8 cellular contexts compared by ENCODE assay signal in genomic region chr2:86200564-86200963, GRCh38. TPM values are rescaled to one million over a fixed set of nuclear protein-coding genes. Genes with fewer than 3 reads are reported as not detected.
DNase-seq lines count a peak whose midpoint lies in the region; TF ChIP-seq lines count a peak whose summit lies in the region.
"Not testable (repeated sequence)": the region's sequence is repeated elsewhere in the genome, so short reads cannot be mapped to it uniquely, and the experiment has no call there.

No MANE protein-coding gene starts in this region.

- not testable (repeated sequence) for H3F3A ChIP-seq in DOHH2 (ENCODE audit: control insufficient read depth, insufficient read depth)

- H3K36me3 ChIP-seq in DOHH2 (ENCODE audit: control insufficient read depth, low read length) (peaks cover 35% of the 10 kb centered on the region), Karpas-422 (ENCODE audit: insufficient read depth, low read length) (peaks cover 12% of the 10 kb centered on the region; the same call in 1 of the 2 replicates)
- H3K36me3 ChIP-seq in endodermal cell (ENCODE audit: control insufficient read depth, insufficient read depth, low read length); tibial artery: not testable (repeated sequence)

- H2AFZ ChIP-seq in Karpas-422 (ENCODE audit: low read length), result not testable (repeated sequence)

- H3K4me3 ChIP-seq in DOHH2 (ENCODE audit: low read length) (peak overlapping the region; percentile 92), Karpas-422 (ENCODE audit: low read length) (peak overlapping the region; percentile 93), WI38 (ENCODE audit: low read depth, low read length) (peak overlapping the region; percentile 92; the same call in 1 of the 2 replicates), endodermal cell (ENCODE audit: low read length) (peak overlapping the region; percentile 98), tibial artery (peak overlapping the region; percentile 62 to 64)

- H3K27me3 ChIP-seq in DOHH2 (ENCODE audit: control insufficient read depth, low read length); Karpas-422 (ENCODE audit: low read length); endodermal cell (ENCODE audit: control insufficient read depth, insufficient read depth, low read length, poor library complexity, severe bottlenecking); tibial artery: not testable (repeated sequence)

- intact Hi-C loops in tibial artery (cut with DNase I; ENCODE audit: low total_unique reads), result not testable (repeated sequence)

- not testable (repeated sequence) for DNase-seq in Karpas-422; activated naive CD8-positive, alpha-beta T cell treated with anti-CD3 and anti-CD28 coated beads for 36 hours; endodermal cell; immature natural killer cell; neural crest cell (ENCODE audit: low read depth, low spot score); tibial artery

- not testable (repeated sequence) for H3K9me3 Mint-ChIP-seq in activated naive CD8-positive, alpha-beta T cell treated with anti-CD3 and anti-CD28 coated beads for 36 hours; endodermal cell; immature natural killer cell; neural crest cell

- H3K9me3 ChIP-seq in DOHH2 (ENCODE audit: control insufficient read depth, insufficient read depth, low read length); Karpas-422 (ENCODE audit: low read length); endodermal cell (ENCODE audit: control insufficient read depth, low read length); tibial artery: not testable (repeated sequence)

- H3K27ac ChIP-seq in DOHH2 (ENCODE audit: low read depth, low read length); endodermal cell (ENCODE audit: low read depth, low read length); tibial artery: not testable (repeated sequence)
- H3K27ac ChIP-seq in Karpas-422 (ENCODE audit: low read length), result peak overlapping the region; percentile 48; the same call in 1 of the 2 replicates

- H3K9ac ChIP-seq in Karpas-422 (ENCODE audit: low read length), result peak overlapping the region; percentile 82
- H3K9ac ChIP-seq in endodermal cell (ENCODE audit: extremely low read depth, low read length, poor library complexity, severe bottlenecking), result not testable (repeated sequence)

- H3K4me1 Mint-ChIP-seq in activated naive CD8-positive, alpha-beta T cell treated with anti-CD3 and anti-CD28 coated beads for 36 hours, result peaks cover 41% of the 10 kb centered on the region
- H3K4me1 Mint-ChIP-seq in endodermal cell, result peaks cover 17% of the 10 kb centered on the region
- H3K4me1 Mint-ChIP-seq in immature natural killer cell, result peaks cover 40 to 57% of the 10 kb centered on the region in 2 donors
- peaks cover 41% of the 10 kb centered on the region for H3K4me1 Mint-ChIP-seq in neural crest cell

- not testable (repeated sequence) for H3K9me2 ChIP-seq in DOHH2 (replicated peaks; ENCODE audit: control insufficient read depth, low read length); Karpas-422 (replicated peaks; ENCODE audit: insufficient read depth, low read length)

- H3K79me2 ChIP-seq in DOHH2 (ENCODE audit: control insufficient read depth, low read length) (peaks cover 87% of the 10 kb centered on the region), Karpas-422 (ENCODE audit: low read length) (peaks cover 83% of the 10 kb centered on the region)

- not testable (repeated sequence) for TF ChIP-seq CTCF in DOHH2 (IDR thresholded peaks at IDR 0.05; ENCODE audit: low read depth, low read length, poor library complexity, severe bottlenecking); WI38 (IDR thresholded peaks at IDR 0.05; ENCODE audit: low read depth, low read length); endodermal cell (conservative IDR thresholded peaks at IDR 0.05); neural crest cell (conservative IDR thresholded peaks at IDR 0.05); tibial artery (IDR thresholded peaks at IDR 0.05)

- peaks cover 14% of the 10 kb centered on the region for H3K36me3 Mint-ChIP-seq in activated naive CD8-positive, alpha-beta T cell treated with anti-CD3 and anti-CD28 coated beads for 36 hours
- not testable (repeated sequence) for H3K36me3 Mint-ChIP-seq in endodermal cell (ENCODE audit: low read depth); immature natural killer cell; neural crest cell (ENCODE audit: low read depth)

- H3K4me2 ChIP-seq in DOHH2 (ENCODE audit: low read length) (peak overlapping the region; percentile 75), Karpas-422 (ENCODE audit: low read depth, low read length, poor library complexity, severe bottlenecking) (peak overlapping the region; percentile 86)

- peaks cover 55% of the 10 kb centered on the region for H3K4me1 ChIP-seq in DOHH2 (ENCODE audit: control insufficient read depth, low read length)
- H3K4me1 ChIP-seq in Karpas-422 (ENCODE audit: low read length), result peaks cover 44% of the 10 kb centered on the region
- H3K4me1 ChIP-seq in endodermal cell (ENCODE audit: control insufficient read depth, insufficient read depth, low read length), result not testable (repeated sequence)
- peaks cover 0 to 38% (median 16%) of the 10 kb centered on the region in 4 donors for H3K4me1 ChIP-seq in tibial artery

- WGBS in endodermal cell (ENCODE audit: insufficient coverage in 1 of 2, insufficient read length in 1 of 2), 2 experiments, result 91 to 100% methylated on average over 4 to 11 of the region's 11 CpGs

- H3K4me3 Mint-ChIP-seq in activated naive CD8-positive, alpha-beta T cell treated with anti-CD3 and anti-CD28 coated beads for 36 hours, result peak overlapping the region; percentile 97
- H3K4me3 Mint-ChIP-seq in endodermal cell, result peak overlapping the region; percentile 91
- H3K4me3 Mint-ChIP-seq in immature natural killer cell, result peak overlapping the region; percentile 63 to 100 (median 95)
- H3K4me3 Mint-ChIP-seq in neural crest cell, result peak overlapping the region; percentile 95

- not testable (repeated sequence) for H3K27me3 Mint-ChIP-seq in activated naive CD8-positive, alpha-beta T cell treated with anti-CD3 and anti-CD28 coated beads for 36 hours; endodermal cell (ENCODE audit: insufficient read depth); immature natural killer cell (ENCODE audit: low read depth in 3 of 3); neural crest cell (ENCODE audit: low read depth)

- not testable (repeated sequence) for H4K20me1 ChIP-seq in DOHH2 (ENCODE audit: control insufficient read depth, insufficient read depth, low read depth, low read length); Karpas-422 (ENCODE audit: insufficient read depth, low read depth, low read length)

- H3K27ac Mint-ChIP-seq in activated naive CD8-positive, alpha-beta T cell treated with anti-CD3 and anti-CD28 coated beads for 36 hours, result peak overlapping the region; percentile 59
- not testable (repeated sequence) for H3K27ac Mint-ChIP-seq in endodermal cell; neural crest cell (ENCODE audit: unreplicated experiment)
- peak overlapping the region in 4 of 6 donors; percentile 15 to 90 (median 28) for H3K27ac Mint-ChIP-seq in immature natural killer cell

RNA-seq across cellular contexts. Expression of gene MRPL35, which starts 1.3 kb away (rescaled TPM):
- total RNA-seq in Karpas-422 (2014; rRNA removed; shearing (Covaris generic); ENCODE audit: low replicate concordance), result 45.8 and 73.9 TPM in 2 replicates
- 100 to 1,000 TPM in 1 of 2 experiments, 10 to 100 TPM in 1; 93.9 to 105 TPM for total RNA-seq in activated naive CD8-positive, alpha-beta T cell treated with anti-CD3 and anti-CD28 coated beads for 36 hours
- total RNA-seq in endodermal cell (10 to 100 TPM; 29.8 to 30.9 TPM), neural crest cell (36.9 and 45.7 TPM in 2 replicates)
- 31.9 TPM for polyA plus RNA-seq in endodermal cell (2013, experiment 1 of 2)
- 33.6 TPM for polyA plus RNA-seq in endodermal cell (2013, experiment 2 of 2)
- 10 to 100 TPM; 16.0 to 24.6 (median 16.6) TPM for polyA plus RNA-seq in immature natural killer cell

RNA-seq across cellular contexts. Expression of gene IMMT, which starts 5.3 kb away (rescaled TPM):
- total RNA-seq in Karpas-422 (2014; rRNA removed; shearing (Covaris generic); ENCODE audit: low replicate concordance), result 75.6 and 115 TPM in 2 replicates
- 100 to 1,000 TPM; 154 to 163 TPM for total RNA-seq in activated naive CD8-positive, alpha-beta T cell treated with anti-CD3 and anti-CD28 coated beads for 36 hours
- 10 to 100 TPM; 96.8 to 99.9 TPM for total RNA-seq in endodermal cell
- 108 TPM for polyA plus RNA-seq in endodermal cell (2013, experiment 1 of 2)
- polyA plus RNA-seq in endodermal cell (2013, experiment 2 of 2), result 101 TPM
- polyA plus RNA-seq in immature natural killer cell, result 10 to 100 TPM; 37.5 to 70.9 (median 49.7) TPM
- total RNA-seq in neural crest cell, result 117 and 120 TPM in 2 replicates
